Comparison of ENCODE assay signal across 14 cellular contexts in the genomic region with DNA sequence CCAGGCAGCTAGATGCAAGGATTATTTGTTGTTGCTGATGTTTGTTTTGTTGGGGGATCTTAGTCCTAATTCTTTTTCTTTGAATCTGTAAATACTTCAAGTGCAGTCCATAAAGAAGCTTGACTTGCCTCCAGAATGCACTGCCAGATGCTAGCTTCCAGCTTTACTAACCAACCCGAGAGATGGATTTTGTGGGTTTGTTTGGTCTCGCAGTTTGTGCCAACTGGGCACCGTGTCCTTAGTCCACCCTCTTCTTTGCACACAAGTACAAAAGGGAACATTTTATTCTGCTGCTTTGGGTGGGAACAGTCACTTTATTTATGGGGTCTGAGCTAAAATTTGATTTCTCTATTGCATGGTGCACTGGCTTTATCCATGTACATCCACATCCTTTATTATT.
A peak's percentile ranks its signal among the peaks of the same experiment; 100 is the strongest.
DNase-seq lines count a peak whose midpoint lies in the region; ATAC-seq and TF ChIP-seq lines count a peak whose summit lies in the region.
"Had no signal": no experiment of that assay in that cellular context is flagged by ENCODE, and none has a peak within 500 bp of the region (broad histone marks: within the 10 kb centered on the region; RNA-seq: fewer than 3 reads in every experiment).

No MANE protein-coding gene starts in this region.

- no peaks in the 10 kb centered on the region for H3F3A ChIP-seq in GM23338 (replicated peaks; ENCODE audit: low read depth)

- H3K27ac Mint-ChIP-seq in GM23338: 0 out of 2 replicates have a peak overlapping the region, but pooled peaks have one; percentile 6
- H3K27ac Mint-ChIP-seq in activated CD4-positive, alpha-beta T cell treated with anti-CD3 and anti-CD28 coated beads for 36 hours: no peak overlapping the region
- H3K27ac Mint-ChIP-seq: CD4-positive, CD25-positive, alpha-beta regulatory T cell had no signal

- H3K4me3 Mint-ChIP-seq in GM23338: no peak overlapping the region
- no peak overlapping the region for H3K4me3 Mint-ChIP-seq in activated CD4-positive, alpha-beta T cell treated with anti-CD3 and anti-CD28 coated beads for 36 hours
- H3K4me3 Mint-ChIP-seq: CD4-positive, CD25-positive, alpha-beta regulatory T cell had no signal

- intact Hi-C loops in activated CD4-positive, alpha-beta T cell treated with anti-CD3 and anti-CD28 coated beads for 36 hours (cut with DNase I, micrococcal nuclease): no loop called here

- CTCF ChIA-PET in activated CD4-positive, alpha-beta T cell treated with anti-CD3 and anti-CD28 coated beads for 36 hours (lab: Charles Lee): no interaction called here

- DNase-seq in GM23338 (ENCODE audit: low spot score) (no peak), pons (ENCODE audit: low spot score) (peak; percentile 47), NCI-H748 treated with DMSO at 0.1 percent for 48 hours (lab: John Stamatoyannopoulos, UW) (no peak)
- DNase-seq in activated CD4-positive, alpha-beta T cell treated with anti-CD3 and anti-CD28 coated beads for 36 hours: no peak
- DNase-seq: 8988T; AML-193; CD4-positive, CD25-positive, alpha-beta regulatory T cell; DMS53; GF-D8 had no signal

- no peaks in the 10 kb centered on the region; the same call in 2 of the 3 replicates for H3K9me3 Mint-ChIP-seq in GM23338
- H3K9me3 Mint-ChIP-seq in activated CD4-positive, alpha-beta T cell treated with anti-CD3 and anti-CD28 coated beads for 36 hours (ENCODE audit: low read depth): no peaks in the 10 kb centered on the region

- no peaks in the 10 kb centered on the region for H3K36me3 ChIP-seq in GM23338 (ENCODE audit: insufficient read depth)
- H3K36me3 ChIP-seq: BLaER1 treated with 17β-estradiol and CSF1 and Interleukin-3, amounts not matched to agents 10 nM and 100 nM had no signal

- no peak for ATAC-seq in GM23338
- no peak for ATAC-seq in activated CD4-positive, alpha-beta T cell treated with anti-CD3 and anti-CD28 coated beads for 36 hours
- no peak for ATAC-seq in GM18519 (IDR thresholded peaks at IDR 0.05; ENCODE audit: low FRiP score, unreplicated experiment)
- ATAC-seq: HCT116 had no signal

- H3K27me3 ChIP-seq in GM23338 (ENCODE audit: insufficient read depth) (no peaks in the 10 kb centered on the region), layer of hippocampus (ENCODE audit: control insufficient read depth, insufficient read depth, low read length) (no peaks in the 10 kb centered on the region)
- H3K27me3 ChIP-seq: BLaER1 treated with 17β-estradiol and CSF1 and Interleukin-3, amounts not matched to agents 10 nM and 100 nM had no signal

- no peaks in the 10 kb centered on the region for H3K27me3 Mint-ChIP-seq in GM23338 (ENCODE audit: insufficient read depth, low read depth, poor library complexity)
- H3K27me3 Mint-ChIP-seq in activated CD4-positive, alpha-beta T cell treated with anti-CD3 and anti-CD28 coated beads for 36 hours: no peaks in the 10 kb centered on the region
- H3K27me3 Mint-ChIP-seq: CD4-positive, CD25-positive, alpha-beta regulatory T cell had no signal

- no peaks in the 10 kb centered on the region for H4K20me1 ChIP-seq in GM23338 (replicated peaks; ENCODE audit: insufficient read depth)
- H4K20me1 ChIP-seq: BLaER1 treated with 17β-estradiol and CSF1 and Interleukin-3, amounts not matched to agents 10 nM and 100 nM had no signal

- no peak overlapping the region for H2AFZ ChIP-seq in GM23338

- no peaks in the 10 kb centered on the region; the same call in 1 of the 2 replicates for H3K9me2 ChIP-seq in GM23338 (ENCODE audit: insufficient read depth)

- POLR2A ChIA-PET in activated CD4-positive, alpha-beta T cell treated with anti-CD3 and anti-CD28 coated beads for 36 hours (lab: Charles Lee): no interaction called here

- H3K4me1 ChIP-seq in GM23338 (ENCODE audit: insufficient read depth): peaks cover 4% of the 10 kb centered on the region; the same call in 1 of the 2 replicates

- no peaks in the 10 kb centered on the region; the same call in 2 of the 3 replicates for H3K36me3 Mint-ChIP-seq in GM23338 (ENCODE audit: low read depth)
- no peaks in the 10 kb centered on the region for H3K36me3 Mint-ChIP-seq in activated CD4-positive, alpha-beta T cell treated with anti-CD3 and anti-CD28 coated beads for 36 hours (ENCODE audit: low read depth)
- H3K36me3 Mint-ChIP-seq: CD4-positive, CD25-positive, alpha-beta regulatory T cell had no signal

- H3K4me1 Mint-ChIP-seq in GM23338: no peaks in the 10 kb centered on the region; the same call in 1 of the 3 replicates
- no peaks in the 10 kb centered on the region for H3K4me1 Mint-ChIP-seq in activated CD4-positive, alpha-beta T cell treated with anti-CD3 and anti-CD28 coated beads for 36 hours
- H3K4me1 Mint-ChIP-seq: CD4-positive, CD25-positive, alpha-beta regulatory T cell had no signal

- H3K27ac ChIP-seq in GM23338 (ENCODE audit: low read depth) (no peak overlapping the region), layer of hippocampus (ENCODE audit: low read depth, low read length) (peak overlapping the region; percentile 33), temporal lobe (ENCODE audit: low read depth, low read length) (peak overlapping the region; percentile 5)
- H3K27ac ChIP-seq: BLaER1 treated with 17β-estradiol and CSF1 and Interleukin-3, amounts not matched to agents 10 nM and 100 nM had no signal

- H3K79me2 ChIP-seq in GM23338 (replicated peaks; ENCODE audit: insufficient read depth): no peaks in the 10 kb centered on the region

- no peak overlapping the region for H3K4me2 ChIP-seq in GM23338
- H3K4me2 ChIP-seq: BLaER1 treated with 17β-estradiol and CSF1 and Interleukin-3, amounts not matched to agents 10 nM and 100 nM had no signal

- H3K4me3 ChIP-seq in GM23338: no peak overlapping the region
- H3K4me3 ChIP-seq: BLaER1 treated with 17β-estradiol and CSF1 and Interleukin-3, amounts not matched to agents 10 nM and 100 nM had no signal

- no peak for TF ChIP-seq CTCF in GM23338 (conservative IDR thresholded peaks at IDR 0.05; ENCODE audit: low read depth in 2 of 2)

TF ChIP-seq in GM23338, 12 proteins besides CTCF, POLR2A, EP300 and RAD21:
- TF ChIP-seq ZNF114 (CRISPR knock-in tag; IDR thresholded peaks at IDR 0.05): no peak
- no peak for TF ChIP-seq STAT1 (IDR thresholded peaks at IDR 0.05; ENCODE audit: unreplicated experiment)
- TF ChIP-seq EZH2 (IDR thresholded peaks at IDR 0.05; ENCODE audit: low read depth, unreplicated experiment): no peak
- no peak for TF ChIP-seq NANOG (IDR thresholded peaks at IDR 0.05; ENCODE audit: borderline replicate concordance)
- TF ChIP-seq, protein P1, sequence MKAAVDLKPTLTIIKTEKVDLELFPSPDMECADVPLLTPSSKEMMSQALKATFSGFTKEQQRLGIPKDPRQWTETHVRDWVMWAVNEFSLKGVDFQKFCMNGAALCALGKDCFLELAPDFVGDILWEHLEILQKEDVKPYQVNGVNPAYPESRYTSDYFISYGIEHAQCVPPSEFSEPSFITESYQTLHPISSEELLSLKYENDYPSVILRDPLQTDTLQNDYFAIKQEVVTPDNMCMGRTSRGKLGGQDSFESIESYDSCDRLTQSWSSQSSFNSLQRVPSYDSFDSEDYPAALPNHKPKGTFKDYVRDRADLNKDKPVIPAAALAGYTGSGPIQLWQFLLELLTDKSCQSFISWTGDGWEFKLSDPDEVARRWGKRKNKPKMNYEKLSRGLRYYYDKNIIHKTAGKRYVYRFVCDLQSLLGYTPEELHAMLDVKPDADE (IDR thresholded peaks at IDR 0.05): no peak
- TF ChIP-seq, protein P2, sequence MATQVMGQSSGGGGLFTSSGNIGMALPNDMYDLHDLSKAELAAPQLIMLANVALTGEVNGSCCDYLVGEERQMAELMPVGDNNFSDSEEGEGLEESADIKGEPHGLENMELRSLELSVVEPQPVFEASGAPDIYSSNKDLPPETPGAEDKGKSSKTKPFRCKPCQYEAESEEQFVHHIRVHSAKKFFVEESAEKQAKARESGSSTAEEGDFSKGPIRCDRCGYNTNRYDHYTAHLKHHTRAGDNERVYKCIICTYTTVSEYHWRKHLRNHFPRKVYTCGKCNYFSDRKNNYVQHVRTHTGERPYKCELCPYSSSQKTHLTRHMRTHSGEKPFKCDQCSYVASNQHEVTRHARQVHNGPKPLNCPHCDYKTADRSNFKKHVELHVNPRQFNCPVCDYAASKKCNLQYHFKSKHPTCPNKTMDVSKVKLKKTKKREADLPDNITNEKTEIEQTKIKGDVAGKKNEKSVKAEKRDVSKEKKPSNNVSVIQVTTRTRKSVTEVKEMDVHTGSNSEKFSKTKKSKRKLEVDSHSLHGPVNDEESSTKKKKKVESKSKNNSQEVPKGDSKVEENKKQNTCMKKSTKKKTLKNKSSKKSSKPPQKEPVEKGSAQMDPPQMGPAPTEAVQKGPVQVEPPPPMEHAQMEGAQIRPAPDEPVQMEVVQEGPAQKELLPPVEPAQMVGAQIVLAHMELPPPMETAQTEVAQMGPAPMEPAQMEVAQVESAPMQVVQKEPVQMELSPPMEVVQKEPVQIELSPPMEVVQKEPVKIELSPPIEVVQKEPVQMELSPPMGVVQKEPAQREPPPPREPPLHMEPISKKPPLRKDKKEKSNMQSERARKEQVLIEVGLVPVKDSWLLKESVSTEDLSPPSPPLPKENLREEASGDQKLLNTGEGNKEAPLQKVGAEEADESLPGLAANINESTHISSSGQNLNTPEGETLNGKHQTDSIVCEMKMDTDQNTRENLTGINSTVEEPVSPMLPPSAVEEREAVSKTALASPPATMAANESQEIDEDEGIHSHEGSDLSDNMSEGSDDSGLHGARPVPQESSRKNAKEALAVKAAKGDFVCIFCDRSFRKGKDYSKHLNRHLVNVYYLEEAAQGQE (IDR thresholded peaks at IDR 0.05; ENCODE audit: unreplicated experiment): no peak
- no peak for TF ChIP-seq POLR2AphosphoS5 (IDR thresholded peaks at IDR 0.05; ENCODE audit: low read depth)
- no peak for TF ChIP-seq EZH2phosphoT487 (IDR thresholded peaks at IDR 0.05; ENCODE audit: unreplicated experiment)
- TF ChIP-seq ZNF331 (CRISPR knock-in tag; IDR thresholded peaks at IDR 0.05; ENCODE audit: low read depth): no peak
- TF ChIP-seq JUNB (IDR thresholded peaks at IDR 0.05; ENCODE audit: unreplicated experiment): no peak
- TF ChIP-seq CREB1 (CRISPR knock-in tag; IDR thresholded peaks at IDR 0.05; ENCODE audit: low read depth): no peak
